Comparison of ENCODE assay signal across 9 cellular contexts in the genomic region with DNA sequence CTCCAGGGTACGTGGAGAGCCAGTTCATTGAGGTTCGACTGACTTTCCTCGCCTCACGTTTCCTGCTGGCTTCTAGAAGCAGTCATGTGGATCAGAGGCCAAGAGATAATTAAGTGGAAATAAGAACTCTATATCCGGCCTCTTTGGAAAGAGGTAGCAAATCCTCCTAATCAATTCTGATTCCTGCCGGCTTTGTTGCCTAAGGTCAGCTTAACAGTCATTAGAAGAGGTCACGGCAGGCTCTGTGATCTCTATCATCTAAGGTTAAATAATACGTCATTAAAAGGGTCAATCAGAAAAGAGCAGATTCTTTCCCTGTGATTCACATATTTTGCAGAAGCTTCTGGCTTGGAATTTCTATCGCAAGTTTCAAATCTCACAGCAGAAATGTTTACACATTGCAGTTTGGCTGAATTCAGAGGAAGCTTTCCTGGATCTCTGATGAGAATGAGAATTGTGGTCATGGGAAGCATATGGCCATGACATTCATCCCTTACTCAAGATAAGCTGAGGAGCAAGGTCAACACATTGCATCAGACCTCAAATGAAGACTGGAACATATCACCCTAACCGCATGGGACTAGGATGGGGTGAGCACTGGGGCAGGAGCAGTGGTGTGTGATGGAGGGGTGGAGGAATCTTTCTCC.
DNase-seq lines count a peak whose midpoint lies in the region; ATAC-seq and TF ChIP-seq lines count a peak whose summit lies in the region.
"Had no signal": no experiment of that assay in that cellular context is flagged by ENCODE, and none has a peak within 500 bp of the region (broad histone marks: within the 10 kb centered on the region; RNA-seq: fewer than 3 reads in every experiment).

No MANE protein-coding gene starts in this region.

- POLR2A ChIA-PET in activated CD4-positive, alpha-beta T cell treated with anti-CD3 and anti-CD28 coated beads for 36 hours (lab: Charles Lee) = no interaction called here

- no peak overlapping the region for H3K27ac Mint-ChIP-seq in T-helper 17 cell
- no peak overlapping the region for H3K27ac Mint-ChIP-seq in activated CD4-positive, alpha-beta T cell treated with anti-CD3 and anti-CD28 coated beads for 36 hours

- no peak for TF ChIP-seq CTCF in transverse colon (IDR thresholded peaks at IDR 0.05)

- in situ Hi-C loops in transverse colon (cut with MboI; ENCODE audit: low pct_ligation_motif_present in 1 of 4, low pct_unique_long_range_greater_than_20kb in 1 of 4, low sequenced_read_pairs in 3 of 4) = no loop called here

- no peak overlapping the region for H2BK120ac ChIP-seq in mesenchymal stem cell (ENCODE audit: low read depth, low read length)

- H3K14ac ChIP-seq in mesenchymal stem cell (ENCODE audit: low read length in 2 of 2) = no peak overlapping the region

- H3K27ac ChIP-seq in mesenchymal stem cell (ENCODE audit: low read length, poor library complexity, severe bottlenecking) = peak overlapping the region; percentile 33
- H3K27ac ChIP-seq in transverse colon = peak overlapping the region; percentile 52 to 76 (median 64)

- H3K4me3 ChIP-seq in mesenchymal stem cell (ENCODE audit: insufficient read depth in 1 of 2, low read depth in 1 of 2, low read length in 2 of 2) (peak overlapping the region in 1 of 2 experiments; percentile 17), transverse colon (no peak overlapping the region)

- no peak overlapping the region for H2BK5ac ChIP-seq in mesenchymal stem cell (ENCODE audit: low read depth, low read length, poor library complexity, severe bottlenecking)

- peak overlapping the region; percentile 40 for H3K4me2 ChIP-seq in mesenchymal stem cell (ENCODE audit: low read length, poor library complexity, severe bottlenecking)

- no peak for ATAC-seq in T-helper 17 cell
- ATAC-seq in activated CD4-positive, alpha-beta T cell treated with anti-CD3 and anti-CD28 coated beads for 36 hours = no peak

- WGBS in mesenchymal stem cell = 8% methylated on average over 9 of the region's 10 CpGs
- WGBS in transverse colon (ENCODE audit: low coverage in 1 of 2), 2 donors = 64 to 83% methylated on average over 7 to 10 of the region's 10 CpGs

- no peak for TF ChIP-seq EP300 in transverse colon (IDR thresholded peaks at IDR 0.05; ENCODE audit: low read depth)

- H3K27me3 ChIP-seq in mesenchymal stem cell (ENCODE audit: control insufficient read depth in 1 of 2, insufficient read depth in 1 of 2, low read length in 2 of 2) = no peaks in the 10 kb centered on the region
- H3K27me3 ChIP-seq in transverse colon = no peaks in the 10 kb centered on the region

- no peak overlapping the region for H3K23ac ChIP-seq in mesenchymal stem cell (ENCODE audit: low read length in 2 of 2)

- intact Hi-C loops in transverse colon (cut with DNase I; ENCODE audit: low total_unique reads) = no loop called here
- intact Hi-C loops in activated CD4-positive, alpha-beta T cell treated with anti-CD3 and anti-CD28 coated beads for 36 hours (cut with DNase I, micrococcal nuclease) = no loop called here

- TF ChIP-seq POLR2A in transverse colon (IDR thresholded peaks at IDR 0.05) = no peak

- H3K9me3 ChIP-seq in mesenchymal stem cell (ENCODE audit: control insufficient read depth, low read length) = no peaks in the 10 kb centered on the region
- H3K9me3 ChIP-seq in transverse colon = no peaks in the 10 kb centered on the region
- H3K9me3 ChIP-seq in T-helper 17 cell (ENCODE audit: control insufficient read depth, low read length, poor library complexity, severe bottlenecking) = no peaks in the 10 kb centered on the region

- no peak overlapping the region for H3K18ac ChIP-seq in mesenchymal stem cell (ENCODE audit: low read depth in 1 of 2, low read length in 2 of 2)

- peaks cover 1% of the 10 kb centered on the region for H3K79me1 ChIP-seq in mesenchymal stem cell (replicated peaks; ENCODE audit: low read length, poor library complexity, severe bottlenecking)

- no peak overlapping the region for H3K4ac ChIP-seq in mesenchymal stem cell (ENCODE audit: low read depth in 1 of 2, low read length in 2 of 2)

- H3K27me3 Mint-ChIP-seq in T-helper 17 cell = peaks cover 1% of the 10 kb centered on the region
- H3K27me3 Mint-ChIP-seq in activated CD4-positive, alpha-beta T cell treated with anti-CD3 and anti-CD28 coated beads for 36 hours = no peaks in the 10 kb centered on the region

- no peak overlapping the region for H4K8ac ChIP-seq in mesenchymal stem cell (ENCODE audit: low read length)

- H3K36me3 Mint-ChIP-seq in T-helper 17 cell (ENCODE audit: low read depth) = no peaks in the 10 kb centered on the region
- no peaks in the 10 kb centered on the region for H3K36me3 Mint-ChIP-seq in activated CD4-positive, alpha-beta T cell treated with anti-CD3 and anti-CD28 coated beads for 36 hours (ENCODE audit: low read depth)

- peaks cover 2% of the 10 kb centered on the region for H3K4me1 ChIP-seq in mesenchymal stem cell (ENCODE audit: control insufficient read depth, insufficient read depth, low read depth, low read length)
- H3K4me1 ChIP-seq in transverse colon = peaks cover 3 to 12% (median 8%) of the 10 kb centered on the region in 4 donors

- H3K9ac ChIP-seq in mesenchymal stem cell (ENCODE audit: low read length) = peak overlapping the region; percentile 77

- H2BK15ac ChIP-seq in mesenchymal stem cell (ENCODE audit: low read depth, poor library complexity, severe bottlenecking) = no peak overlapping the region

- DNase-seq in M059J (ENCODE audit: low read depth) (peak; percentile 96), dermis blood vessel endothelial cell (peak; percentile 20), mesenchymal stem cell (peak; percentile 96), transverse colon (no peak), NCI-H526 (lab: John Stamatoyannopoulos, UW) (no peak), T-helper 17 cell (no peak), KG1 (lab: John Stamatoyannopoulos, UW) (no peak)
- no peak for DNase-seq in activated CD4-positive, alpha-beta T cell treated with anti-CD3 and anti-CD28 coated beads for 36 hours
- DNase-seq: glutamatergic neuron had no signal

- no peak overlapping the region for H2AFZ ChIP-seq in mesenchymal stem cell (ENCODE audit: low read depth, low read length)

- no peaks in the 10 kb centered on the region for H3K36me3 ChIP-seq in mesenchymal stem cell (ENCODE audit: control insufficient read depth in 1 of 2, insufficient read depth in 2 of 2, low read depth in 1 of 2, low read length in 2 of 2)
- H3K36me3 ChIP-seq in transverse colon = no peaks in the 10 kb centered on the region

- H3K9me3 Mint-ChIP-seq in activated CD4-positive, alpha-beta T cell treated with anti-CD3 and anti-CD28 coated beads for 36 hours (ENCODE audit: low read depth) = no peaks in the 10 kb centered on the region

- H3K4me1 Mint-ChIP-seq in T-helper 17 cell = no peaks in the 10 kb centered on the region
- H3K4me1 Mint-ChIP-seq in activated CD4-positive, alpha-beta T cell treated with anti-CD3 and anti-CD28 coated beads for 36 hours = no peaks in the 10 kb centered on the region

- H2AK5ac ChIP-seq in mesenchymal stem cell (ENCODE audit: low read length, severe bottlenecking) = no peak overlapping the region

- no peak overlapping the region for H2BK12ac ChIP-seq in mesenchymal stem cell (ENCODE audit: low read length in 2 of 2)

- no peak overlapping the region for H4K91ac ChIP-seq in mesenchymal stem cell (ENCODE audit: low read length)

- CTCF ChIA-PET in activated CD4-positive, alpha-beta T cell treated with anti-CD3 and anti-CD28 coated beads for 36 hours (lab: Charles Lee) = interaction anchor here (0.5 to 1.1 kb wide), 3 partner anchors 9 to 1586 kb away, joined by 3 read pairs; no protein-coding TSS in a partner anchor

- no peak overlapping the region for H3K4me3 Mint-ChIP-seq in T-helper 17 cell
- no peak overlapping the region for H3K4me3 Mint-ChIP-seq in activated CD4-positive, alpha-beta T cell treated with anti-CD3 and anti-CD28 coated beads for 36 hours

Comparison
In these comparisons a context has a peak if more than half of its experiments do, and no peak if none do; other contexts are left out.
1. DNase-seq: peak in M059J (single experiment), dermis blood vessel endothelial cell (single experiment) and mesenchymal stem cell (single experiment); none in transverse colon (single experiment), NCI-H526 (0 of 2), T-helper 17 cell (0 of 3), activated CD4-positive, alpha-beta T cell treated with anti-CD3 and anti-CD28 coated beads for 36 hours (single experiment) and KG1 (single experiment).